9 cellular contexts compared by ENCODE assay signal in genomic region chr2:152506843-152507242, GRCh38.
DNase-seq lines count a peak whose midpoint lies in the region; ATAC-seq and TF ChIP-seq lines count a peak whose summit lies in the region.
"Had no signal": no experiment of that assay in that cellular context is flagged by ENCODE, and none has a peak within 500 bp of the region (broad histone marks: within the 10 kb centered on the region; RNA-seq: fewer than 3 reads in every experiment).

No MANE protein-coding gene starts in this region.

- peak overlapping the region; percentile 73 for H3K27ac ChIP-seq in RWPE2 (ENCODE audit: poor library complexity, severe bottlenecking)

- no peak for TF ChIP-seq CTCF in RWPE2 (IDR thresholded peaks at IDR 0.05; ENCODE audit: poor library complexity, severe bottlenecking)

- H3K9me3 ChIP-seq in RWPE2 (ENCODE audit: severe bottlenecking) = no peaks in the 10 kb centered on the region

- no peak overlapping the region for H3K4me3 ChIP-seq in RWPE2 (ENCODE audit: severe bottlenecking)

- intact Hi-C loops in left cardiac atrium (cut with DNase I) = no loop called here

- DNase-seq in RWPE2 (ENCODE audit: low spot score) (no peak), left kidney (ENCODE audit: low read depth, low spot score) (peak; percentile 77), HuH-7.5 (ENCODE audit: low spot score) (no peak), left cardiac atrium (no peak)
- DNase-seq: naive thymus-derived CD8-positive, alpha-beta T cell had no signal

- H3K36me3 ChIP-seq in RWPE2 (ENCODE audit: low read depth) = no peaks in the 10 kb centered on the region

- peak; percentile 64 for ATAC-seq in GM18909 (IDR thresholded peaks at IDR 0.05; ENCODE audit: poor library complexity, unreplicated experiment)
- peak; percentile 63 for ATAC-seq in HG02678 (IDR thresholded peaks at IDR 0.05; ENCODE audit: unreplicated experiment)
- peak; percentile 84 for ATAC-seq in RWPE2 (ENCODE audit: low read depth)
- ATAC-seq in left cardiac atrium = no peak
- ATAC-seq in GM19463 (IDR thresholded peaks at IDR 0.05; ENCODE audit: unreplicated experiment) = no peak
- no peak for ATAC-seq in GM18873 (IDR thresholded peaks at IDR 0.05; ENCODE audit: low FRiP score, unreplicated experiment)
- ATAC-seq: naive thymus-derived CD8-positive, alpha-beta T cell had no signal

- peaks cover 45% of the 10 kb centered on the region for H3K4me1 ChIP-seq in RWPE2 (ENCODE audit: insufficient read depth, poor library complexity, severe bottlenecking)

- no peaks in the 10 kb centered on the region for H3K27me3 ChIP-seq in RWPE2 (ENCODE audit: insufficient read depth, poor library complexity, severe bottlenecking)

Comparison
In these comparisons a context has a peak if more than half of its experiments do, and no peak if none do; other contexts are left out.
1. ATAC-seq: peak in GM18909 (single experiment), HG02678 (single experiment) and RWPE2 (single experiment); none in left cardiac atrium (0 of 2), GM19463 (single experiment) and GM18873 (single experiment).